Comparison of ENCODE assay signal across 8 cellular contexts in genomic region chr20:10218536-10219451, GRCh38.
A peak's percentile ranks its signal among the peaks of the same experiment; 100 is the strongest.
DNase-seq lines count a peak whose midpoint lies in the region; ATAC-seq lines count a peak whose summit lies in the region.

Gene SNAP25, plus strand, starts transcription at chr20:10218830. Its CDS starts 56,662 bp downstream, at chr20:10275492.

- peaks cover 9% of the 10 kb centered on the region for H3K4me1 Mint-ChIP-seq in T-helper 1 cell treated with Interleukin-12 subunit alpha and Interleukin-12 subunit beta and Interleukin-4 antibody, amounts not matched to agents 30 μg/mL and 1 μg/mL, for 36 hours (ENCODE audit: low read depth)

- peak; percentile 82 for DNase-seq in DMS79 treated with DMSO at 0.1 percent for 48 hours (lab: John Stamatoyannopoulos, UW)
- DNase-seq in NCI-H128 (lab: John Stamatoyannopoulos, UW; ENCODE audit: unreplicated experiment) = peak; percentile 94
- peak; percentile 33 for DNase-seq in central memory CD4-positive, alpha-beta T cell
- peak; percentile 93 for DNase-seq in inferior parietal cortex (ENCODE audit: extremely low spot score)
- DNase-seq in smooth muscle cell of the brain vasculature (ENCODE audit: low read depth, low spot score) = peak; percentile 70

- H3K4me3 Mint-ChIP-seq in T-helper 1 cell treated with Interleukin-12 subunit alpha and Interleukin-12 subunit beta and Interleukin-4 antibody, amounts not matched to agents 30 μg/mL and 1 μg/mL, for 36 hours = peak within 1 kb of the TSS; percentile 86

- no peak for ATAC-seq in GM21447 (IDR thresholded peaks at IDR 0.05; ENCODE audit: unreplicated experiment)
- ATAC-seq in GM21390 (IDR thresholded peaks at IDR 0.05; ENCODE audit: unreplicated experiment) = no peak

- peaks cover 20% of the 10 kb centered on the region for H3K27me3 Mint-ChIP-seq in T-helper 1 cell treated with Interleukin-12 subunit alpha and Interleukin-12 subunit beta and Interleukin-4 antibody, amounts not matched to agents 30 μg/mL and 1 μg/mL, for 36 hours (ENCODE audit: low read depth)

- no peaks in the 10 kb centered on the region for H3K9me3 Mint-ChIP-seq in T-helper 1 cell treated with Interleukin-12 subunit alpha and Interleukin-12 subunit beta and Interleukin-4 antibody, amounts not matched to agents 30 μg/mL and 1 μg/mL, for 36 hours

- peak within 1 kb of the TSS; percentile 92 for H3K27ac Mint-ChIP-seq in T-helper 1 cell treated with Interleukin-12 subunit alpha and Interleukin-12 subunit beta and Interleukin-4 antibody, amounts not matched to agents 30 μg/mL and 1 μg/mL, for 36 hours

- no peaks in the 10 kb centered on the region for H3K36me3 Mint-ChIP-seq in T-helper 1 cell treated with Interleukin-12 subunit alpha and Interleukin-12 subunit beta and Interleukin-4 antibody, amounts not matched to agents 30 μg/mL and 1 μg/mL, for 36 hours (ENCODE audit: low read depth)

Comparison
In these comparisons a context has a peak if more than half of its experiments do, and no peak if none do; other contexts are left out.
1. DNase-seq: peak in every context shown above with its lines; median percentile 94 in NCI-H128; 93 in inferior parietal cortex; 82 in DMS79 treated with DMSO at 0.1 percent for 48 hours; 70 in smooth muscle cell of the brain vasculature; 33 in central memory CD4-positive, alpha-beta T cell.